Comparison of ENCODE assay signal across 2 cellular contexts in genomic region chr2:10972683-10973433, GRCh38.
TF ChIP-seq lines count a peak whose summit lies in the region.

No MANE protein-coding gene starts in this region.

TF ChIP-seq in HepG2, 621 proteins besides CTCF, POLR2A, EP300 and RAD21 (continued from another document):
- TF ChIP-seq ZBTB46 (CRISPR knock-in tag; IDR thresholded peaks at IDR 0.05; ENCODE audit: borderline replicate concordance) (no peak), NONO (IDR thresholded peaks at IDR 0.05) (no peak), NONO (CRISPR knock-in tag; conservative IDR thresholded peaks at IDR 0.05) (no peak), ZNF3 (CRISPR knock-in tag; IDR thresholded peaks at IDR 0.05) (no peak), NFIB (CRISPR knock-in tag; IDR thresholded peaks at IDR 0.05; ENCODE audit: borderline replicate concordance) (no peak), ASH2L (IDR thresholded peaks at IDR 0.05; ENCODE audit: insufficient read length, low read depth, low read length) (no peak)

TF ChIP-seq in WTC11, 78 proteins besides CTCF, POLR2A, EP300 and RAD21 (continued from another document):
- TF ChIP-seq GRHL2 (CRISPR knock-in tag; IDR thresholded peaks at IDR 0.05; ENCODE audit: insufficient replicate concordance, severe bottlenecking) (no peak), ZSCAN18 (CRISPR knock-in tag; IDR thresholded peaks at IDR 0.05) (no peak), ZNF532 (CRISPR knock-in tag; IDR thresholded peaks at IDR 0.05; ENCODE audit: borderline replicate concordance) (no peak), NFATC4 (CRISPR knock-in tag; IDR thresholded peaks at IDR 0.05) (no peak), ZNF138 (CRISPR knock-in tag; conservative IDR thresholded peaks at IDR 0.05) (no peak), ATF2 (CRISPR knock-in tag; IDR thresholded peaks at IDR 0.05; ENCODE audit: borderline replicate concordance, low read depth) (no peak), USF1 (CRISPR knock-in tag; IDR thresholded peaks at IDR 0.05) (no peak)
TF ChIP-seq in WTC11: peak in this region for 0.
